In genomic region chr4:30714408-30715031, GRCh38 we compare ENCODE assay signal across 2 cellular contexts.
TF ChIP-seq lines count a peak whose summit lies in the region.

No MANE protein-coding gene starts in this region.

TF ChIP-seq in HCT116, 20 proteins besides CTCF, POLR2A, EP300 and RAD21:
- no peak for TF ChIP-seq SIN3A (IDR thresholded peaks at IDR 0.05; ENCODE audit: low read depth)
- no peak for TF ChIP-seq TCF7L2 (IDR thresholded peaks at IDR 0.05; ENCODE audit: borderline replicate concordance, extremely low read depth, insufficient read depth, insufficient read length)
- TF ChIP-seq CBX3 (IDR thresholded peaks at IDR 0.05; ENCODE audit: low read depth), result peak; percentile 57; the same call in 1 of the 2 replicates
- peak; percentile 17; the same call in 1 of the 2 replicates for TF ChIP-seq SP1 (IDR thresholded peaks at IDR 0.05; ENCODE audit: low read depth)
- TF ChIP-seq ZNF274 (IDR thresholded peaks at IDR 0.05; ENCODE audit: low read depth, low read length), result no peak
- peak; percentile 55 for TF ChIP-seq YY1 (IDR thresholded peaks at IDR 0.05; ENCODE audit: extremely low read depth, insufficient replicate concordance, low read depth, low read length)
- no peak for TF ChIP-seq MAX (IDR thresholded peaks at IDR 0.05)

TF ChIP-seq in H1, 55 proteins besides CTCF, POLR2A, EP300 and RAD21:
- TF ChIP-seq CHD2 (IDR thresholded peaks at IDR 0.05; ENCODE audit: low read length) (no peak), TEAD4 (IDR thresholded peaks at IDR 0.05; ENCODE audit: low read depth, low read length) (peak; percentile 77), EGR1 (IDR thresholded peaks at IDR 0.05; ENCODE audit: borderline replicate concordance, low read depth, low read length) (peak; percentile 27; the same call in 1 of the 2 replicates)
